ENCODE assay signal across 25 cellular contexts in genomic region chr12:79514730-79515525, GRCh38.
A peak's percentile ranks its signal among the peaks of the same experiment; 100 is the strongest.
DNase-seq lines count a peak whose midpoint lies in the region.
"Had no signal": no experiment of that assay in that cellular context is flagged by ENCODE, and none has a peak within 500 bp of the region (broad histone marks: within the 10 kb centered on the region; RNA-seq: fewer than 3 reads in every experiment).

No MANE protein-coding gene starts in this region.

- peak overlapping the region; percentile 56 for H3K27ac ChIP-seq in HUES48 (ENCODE audit: low read depth, low read length)
- H3K27ac ChIP-seq: C4-2B, skin epidermis had no signal

- no peaks in the 10 kb centered on the region for H3K27me3 ChIP-seq in HUES48 (ENCODE audit: control insufficient read depth, insufficient read depth, low read length)

- peak; percentile 17 for DNase-seq in AG08395 (ENCODE audit: low spot score)
- peak; percentile 84 for DNase-seq in dermis blood vessel endothelial cell
- DNase-seq in lung microvascular endothelial cell (ENCODE audit: low read depth in 2 of 2), result peak; percentile 69 to 91
- DNase-seq in COLO668 (lab: John Stamatoyannopoulos, UW; ENCODE audit: unreplicated experiment), result no peak
- DNase-seq in amniotic stem cell (lab: John Stamatoyannopoulos, UW), result no peak
- DNase-seq in UCSD-AML1 (lab: John Stamatoyannopoulos, UW; ENCODE audit: unreplicated experiment), result no peak
- DNase-seq in NCI-H748 treated with DMSO at 0.1 percent for 48 hours (lab: John Stamatoyannopoulos, UW), result no peak
- DNase-seq: activated CD4-positive, alpha-beta T cell treated with anti-CD3 and anti-CD28 coated beads, Interleukin-2, amount 50 U/mL, for 1 hour; activated CD8-positive, alpha-beta memory T cell treated with anti-CD3 and anti-CD28 coated beads, Interleukin-2, amount 50 U/mL, for 48 hours; activated gamma-delta T cell; anterior cingulate cortex; cerebellar nuclear complex; DMS 273 treated with DMSO at 0.1 percent for 48 hours; GF-D8; kidney; naive thymus-derived CD8-positive, alpha-beta T cell; NCI-H1105; NCI-H2081 treated with DMSO at 0.1 percent for 48 hours; NCI-H524; Right ventricle myocardium superior; T-helper 1 cell had no signal

- no peaks in the 10 kb centered on the region for H3K36me3 ChIP-seq in HUES48 (ENCODE audit: control insufficient read depth, insufficient read depth, low read length)

- H3K4me1 ChIP-seq in HUES48 (ENCODE audit: control insufficient read depth, insufficient read depth, low read length), result peaks cover 10% of the 10 kb centered on the region
- H3K4me1 ChIP-seq: A549 had no signal

- H3K9ac ChIP-seq in HUES48 (ENCODE audit: low read depth, low read length), result no peak overlapping the region

- H3K9me3 ChIP-seq in HUES48 (ENCODE audit: control insufficient read depth, insufficient read depth, low read length), result no peaks in the 10 kb centered on the region

- no peak overlapping the region for H3K4me3 ChIP-seq in HUES48 (ENCODE audit: low read depth, low read length)
- H3K4me3 ChIP-seq: A549, skin epidermis had no signal

Comparison
In these comparisons a context has a peak if more than half of its experiments do, and no peak if none do; other contexts are left out.
1. DNase-seq: peak in AG08395 (single experiment), dermis blood vessel endothelial cell (single experiment) and lung microvascular endothelial cell (2 of 2); none in COLO668 (single experiment), amniotic stem cell (single experiment), UCSD-AML1 (single experiment) and NCI-H748 treated with DMSO at 0.1 percent for 48 hours (single experiment).